ENCODE assay signal across 1 cellular context in genomic region chr10:100655760-100656421, GRCh38.
TF ChIP-seq lines count a peak whose summit lies in the region.

No MANE protein-coding gene starts in this region.

TF ChIP-seq in HCT116, 20 proteins besides CTCF, POLR2A, EP300 and RAD21 (continued from another document):
- no peak for TF ChIP-seq MAX (IDR thresholded peaks at IDR 0.05)
- no peak for TF ChIP-seq EZH2phosphoT487 (IDR thresholded peaks at IDR 0.05; ENCODE audit: borderline replicate concordance)
- TF ChIP-seq SP1 (IDR thresholded peaks at IDR 0.05; ENCODE audit: low read depth) = no peak
- TF ChIP-seq POLR2AphosphoS5 (IDR thresholded peaks at IDR 0.05; ENCODE audit: low read depth, low read length) = no peak
- no peak for TF ChIP-seq REST (IDR thresholded peaks at IDR 0.05; ENCODE audit: low read depth)
- TF ChIP-seq EGR1 (IDR thresholded peaks at IDR 0.05; ENCODE audit: low read depth) = no peak
- TF ChIP-seq ZFX (IDR thresholded peaks at IDR 0.05) = no peak
- TF ChIP-seq EZH2 (IDR thresholded peaks at IDR 0.05) = no peak
- TF ChIP-seq ZBTB33 (IDR thresholded peaks at IDR 0.05; ENCODE audit: extremely low read depth, insufficient replicate concordance, low read length) = no peak
- no peak for TF ChIP-seq JUND (IDR thresholded peaks at IDR 0.05)
